ENCODE assay signal across 22 cellular contexts in genomic region chr17:73334771-73335513, GRCh38. TPM values are rescaled to one million over a fixed set of nuclear protein-coding genes. Genes with fewer than 3 reads are reported as not detected.
A peak's percentile ranks its signal among the peaks of the same experiment; 100 is the strongest.
DNase-seq lines count a peak whose midpoint lies in the region; ATAC-seq and TF ChIP-seq lines count a peak whose summit lies in the region.
"Had no signal": no experiment of that assay in that cellular context is flagged by ENCODE, and none has a peak within 500 bp of the region (broad histone marks: within the 10 kb centered on the region; RNA-seq: fewer than 3 reads in every experiment).

No MANE protein-coding gene starts in this region.

- H3K79me1 ChIP-seq in mesenchymal stem cell (replicated peaks; ENCODE audit: low read length, poor library complexity, severe bottlenecking) = no peaks in the 10 kb centered on the region
- H3K79me1 ChIP-seq in trophoblast cell (ENCODE audit: low read length) = no peaks in the 10 kb centered on the region

- CTCF ChIA-PET in MCF 10A (lab: Yijun Ruan, JAX) = no interaction called here

- H3K9ac ChIP-seq in mesenchymal stem cell (ENCODE audit: low read length) = no peak overlapping the region
- H3K9ac ChIP-seq in trophoblast cell (ENCODE audit: low read length) = no peak overlapping the region

- H2BK15ac ChIP-seq in mesenchymal stem cell (ENCODE audit: low read depth, poor library complexity, severe bottlenecking) = no peak overlapping the region

- no peak for ATAC-seq in GM18511 (IDR thresholded peaks at IDR 0.05; ENCODE audit: unreplicated experiment)
- ATAC-seq: naive thymus-derived CD8-positive, alpha-beta T cell; right cardiac atrium; stimulated activated effector memory CD8-positive, alpha-beta T cell treated with anti-CD3 and anti-CD28 coated beads, Interleukin-12 subunit alpha, Interleukin-12 subunit beta, amount 100 ng/mL, for 72 hours had no signal

- no peak overlapping the region for H3K27ac ChIP-seq in mesenchymal stem cell (ENCODE audit: low read length, poor library complexity, severe bottlenecking)
- peak overlapping the region; percentile 59 for H3K27ac ChIP-seq in suprapubic skin
- no peak overlapping the region for H3K27ac ChIP-seq in trophoblast cell (ENCODE audit: low read depth, low read length)
- H3K27ac ChIP-seq: 22Rv1 had no signal

- H2BK5ac ChIP-seq in mesenchymal stem cell (ENCODE audit: low read depth, low read length, poor library complexity, severe bottlenecking) (no peak overlapping the region), trophoblast cell (ENCODE audit: low read depth, low read length, poor library complexity) (no peak overlapping the region)

- no peaks in the 10 kb centered on the region for H3K9me3 Mint-ChIP-seq in MCF 10A (ENCODE audit: unreplicated experiment)
- H3K9me3 Mint-ChIP-seq: activated CD4-positive, alpha-beta T cell treated with anti-CD3 and anti-CD28 coated beads, Interleukin-2, amount 10 ng/mL, durations not matched to agents 24 days and 14 days; activated naive CD8-positive, alpha-beta T cell treated with anti-CD3 and anti-CD28 coated beads, Interleukin-2, amount 10 ng/mL, durations not matched to agents 7 days and 5 days; naive thymus-derived CD8-positive, alpha-beta T cell; stimulated activated effector memory CD8-positive, alpha-beta T cell treated with anti-CD3 and anti-CD28 coated beads, Interleukin-12 subunit alpha, Interleukin-12 subunit beta, amount 100 ng/mL, for 72 hours; type B pancreatic cell had no signal

- no peak overlapping the region for H2AFZ ChIP-seq in mesenchymal stem cell (ENCODE audit: low read depth, low read length)
- no peak overlapping the region for H2AFZ ChIP-seq in trophoblast cell (ENCODE audit: insufficient read depth, low read length, poor library complexity)

- no peaks in the 10 kb centered on the region for H3K9me3 ChIP-seq in mesenchymal stem cell (ENCODE audit: control insufficient read depth, low read length)
- H3K9me3 ChIP-seq in suprapubic skin = no peaks in the 10 kb centered on the region
- no peaks in the 10 kb centered on the region for H3K9me3 ChIP-seq in trophoblast cell (ENCODE audit: insufficient read depth, low read depth, low read length)
- H3K9me3 ChIP-seq: Caco-2 had no signal

- H2BK12ac ChIP-seq in mesenchymal stem cell (ENCODE audit: low read length in 2 of 2) (peak overlapping the region in 1 of 2 experiments; percentile 40), trophoblast cell (ENCODE audit: low read length) (no peak overlapping the region)

- no peaks in the 10 kb centered on the region for H3K27me3 ChIP-seq in mesenchymal stem cell (ENCODE audit: control insufficient read depth in 1 of 2, insufficient read depth in 1 of 2, low read length in 2 of 2)
- H3K27me3 ChIP-seq in suprapubic skin = no peaks in the 10 kb centered on the region
- H3K27me3 ChIP-seq in trophoblast cell (ENCODE audit: insufficient read depth, low read length) = no peaks in the 10 kb centered on the region

- H4K8ac ChIP-seq in mesenchymal stem cell (ENCODE audit: low read length) (no peak overlapping the region), trophoblast cell (ENCODE audit: low read depth, low read length) (no peak overlapping the region)

- H3K4me1 ChIP-seq in mesenchymal stem cell (ENCODE audit: control insufficient read depth, insufficient read depth, low read depth, low read length) (peaks cover 9% of the 10 kb centered on the region), suprapubic skin (peaks cover 52% of the 10 kb centered on the region), trophoblast cell (ENCODE audit: control insufficient read depth in 1 of 2, insufficient read depth in 2 of 2, low read length in 2 of 2) (no peaks in the 10 kb centered on the region)
- H3K4me1 ChIP-seq: Caco-2 had no signal

- DNase-seq in DMS153 (lab: John Stamatoyannopoulos, UW) (peak; percentile 40), DMS153 treated with DMSO at 0.1 percent for 48 hours (lab: John Stamatoyannopoulos, UW; ENCODE audit: unreplicated experiment) (no peak), MCF 10A (ENCODE audit: unreplicated experiment) (peak; percentile 91), mesenchymal stem cell (no peak), suprapubic skin (ENCODE audit: low spot score in 2 of 2) (peak in 1 of 2 donors; percentile 78), trophoblast cell (no peak)
- no peak for DNase-seq in stimulated activated CD4-positive, alpha-beta T cell treated with anti-CD3 and anti-CD28 coated beads, Interleukin-4, amount 100 ng/mL, for 24 hours
- DNase-seq: activated CD4-positive, alpha-beta T cell treated with anti-CD3 and anti-CD28 coated beads, Interleukin-2, amount 10 ng/mL, durations not matched to agents 24 days and 14 days; activated naive CD8-positive, alpha-beta T cell treated with anti-CD3 and anti-CD28 coated beads, Interleukin-2, amount 10 ng/mL, durations not matched to agents 7 days and 5 days; Caco-2; foreskin melanocyte; HCEC 1CT; hippocampal formation; naive thymus-derived CD8-positive, alpha-beta T cell; NCI-H1105; NCI-H510A treated with DMSO at 0.1 percent for 48 hours had no signal

- H2BK120ac ChIP-seq in mesenchymal stem cell (ENCODE audit: low read depth, low read length) (no peak overlapping the region), trophoblast cell (ENCODE audit: insufficient read depth, low read length, poor library complexity) (no peak overlapping the region)

- peak overlapping the region; percentile 83 for H3K27ac Mint-ChIP-seq in MCF 10A (ENCODE audit: low read depth, unreplicated experiment)
- H3K27ac Mint-ChIP-seq: activated CD4-positive, alpha-beta T cell treated with anti-CD3 and anti-CD28 coated beads, Interleukin-2, amount 10 ng/mL, durations not matched to agents 24 days and 14 days; activated naive CD8-positive, alpha-beta T cell treated with anti-CD3 and anti-CD28 coated beads, Interleukin-2, amount 10 ng/mL, durations not matched to agents 7 days and 5 days; naive thymus-derived CD8-positive, alpha-beta T cell; stimulated activated effector memory CD8-positive, alpha-beta T cell treated with anti-CD3 and anti-CD28 coated beads, Interleukin-12 subunit alpha, Interleukin-12 subunit beta, amount 100 ng/mL, for 72 hours had no signal

- H3K36me3 Mint-ChIP-seq in MCF 10A (ENCODE audit: insufficient read depth, unreplicated experiment) = peaks cover 4% of the 10 kb centered on the region
- H3K36me3 Mint-ChIP-seq: activated naive CD8-positive, alpha-beta T cell treated with anti-CD3 and anti-CD28 coated beads, Interleukin-2, amount 10 ng/mL, durations not matched to agents 7 days and 5 days; stimulated activated effector memory CD8-positive, alpha-beta T cell treated with anti-CD3 and anti-CD28 coated beads, Interleukin-12 subunit alpha, Interleukin-12 subunit beta, amount 100 ng/mL, for 72 hours; type B pancreatic cell had no signal

- intact Hi-C loops in MCF 10A (cut with micrococcal nuclease) = no loop called here

- peaks cover 20% of the 10 kb centered on the region for H3K4me1 Mint-ChIP-seq in MCF 10A (ENCODE audit: insufficient read depth, unreplicated experiment)
- H3K4me1 Mint-ChIP-seq: activated CD4-positive, alpha-beta T cell treated with anti-CD3 and anti-CD28 coated beads, Interleukin-2, amount 10 ng/mL, durations not matched to agents 24 days and 14 days; activated naive CD8-positive, alpha-beta T cell treated with anti-CD3 and anti-CD28 coated beads, Interleukin-2, amount 10 ng/mL, durations not matched to agents 7 days and 5 days; stimulated activated effector memory CD8-positive, alpha-beta T cell treated with anti-CD3 and anti-CD28 coated beads, Interleukin-12 subunit alpha, Interleukin-12 subunit beta, amount 100 ng/mL, for 72 hours had no signal

- H3K18ac ChIP-seq in mesenchymal stem cell (ENCODE audit: low read depth in 1 of 2, low read length in 2 of 2) = peak overlapping the region in 1 of 2 experiments; percentile 28
- H3K18ac ChIP-seq in trophoblast cell (ENCODE audit: low read length) = no peak overlapping the region

- no peaks in the 10 kb centered on the region for H3K27me3 Mint-ChIP-seq in MCF 10A (ENCODE audit: insufficient read depth, unreplicated experiment)
- H3K27me3 Mint-ChIP-seq: activated CD4-positive, alpha-beta T cell treated with anti-CD3 and anti-CD28 coated beads, Interleukin-2, amount 10 ng/mL, durations not matched to agents 24 days and 14 days; naive thymus-derived CD8-positive, alpha-beta T cell; type B pancreatic cell had no signal

- H3K36me3 ChIP-seq in mesenchymal stem cell (ENCODE audit: control insufficient read depth in 1 of 2, insufficient read depth in 2 of 2, low read depth in 1 of 2, low read length in 2 of 2) (no peaks in the 10 kb centered on the region), suprapubic skin (no peaks in the 10 kb centered on the region), trophoblast cell (ENCODE audit: control insufficient read depth in 1 of 2, insufficient read depth in 2 of 2, low read length in 2 of 2) (peaks cover 0 to 3% of the 10 kb centered on the region in 2 experiments)

- BruUV-seq in MCF 10A (replicated peaks; lab: Mats Ljungman, UMichigan) = no TSS peak

- H3K23ac ChIP-seq in mesenchymal stem cell (ENCODE audit: low read length in 2 of 2) (no peak overlapping the region), trophoblast cell (ENCODE audit: low read length) (no peak overlapping the region)

- H3K79me2 ChIP-seq in trophoblast cell (ENCODE audit: control insufficient read depth, insufficient read depth, low read length, poor library complexity) = no peaks in the 10 kb centered on the region

- H3K4ac ChIP-seq in mesenchymal stem cell (ENCODE audit: low read depth in 1 of 2, low read length in 2 of 2) (peak overlapping the region in 1 of 2 experiments; percentile 30), trophoblast cell (ENCODE audit: low read depth, low read length) (no peak overlapping the region)

- H4K12ac ChIP-seq in trophoblast cell (ENCODE audit: low read depth, low read length) = no peak overlapping the region

- H4K91ac ChIP-seq in mesenchymal stem cell (ENCODE audit: low read length) (peak overlapping the region; percentile 31), trophoblast cell (ENCODE audit: low read depth, low read length) (no peak overlapping the region)

- POLR2A ChIA-PET in MCF 10A (lab: Yijun Ruan, JAX) = interaction anchor here (1.3 to 6.5 kb wide), 3 partner anchors 21 to 44 kb away, joined by 4 to 102 read pairs (median 5); partner anchors contain the start of gene CDC42EP4

- TF ChIP-seq CTCF in MCF 10A (IDR thresholded peaks at IDR 0.05; ENCODE audit: unreplicated experiment) (no peak), suprapubic skin (IDR thresholded peaks at IDR 0.05) (no peak)

- no peak for TF ChIP-seq POLR2A in suprapubic skin (IDR thresholded peaks at IDR 0.05)

- H3K14ac ChIP-seq in mesenchymal stem cell (ENCODE audit: low read length in 2 of 2) (no peak overlapping the region), trophoblast cell (ENCODE audit: low read length) (no peak overlapping the region)

- WGBS in mesenchymal stem cell = 80% methylated on average over 12 of the region's 12 CpGs
- 49% methylated on average over 9 of the region's 12 CpGs for WGBS in suprapubic skin
- no CpG with 5 or more reads among the region's 12 CpGs for WGBS in trophoblast cell (ENCODE audit: extremely low coverage, insufficient coverage, insufficient read length)

- TF ChIP-seq EP300 in suprapubic skin (IDR thresholded peaks at IDR 0.05) = no peak

- no peak overlapping the region for H3K4me2 ChIP-seq in mesenchymal stem cell (ENCODE audit: low read length, poor library complexity, severe bottlenecking)
- no peak overlapping the region for H3K4me2 ChIP-seq in trophoblast cell (ENCODE audit: low read length)

- H2AK5ac ChIP-seq in mesenchymal stem cell (ENCODE audit: low read length, severe bottlenecking) (no peak overlapping the region), trophoblast cell (ENCODE audit: low read length) (no peak overlapping the region)

- H3K4me3 Mint-ChIP-seq in MCF 10A (ENCODE audit: unreplicated experiment) = no peak overlapping the region
- H3K4me3 Mint-ChIP-seq: activated CD4-positive, alpha-beta T cell treated with anti-CD3 and anti-CD28 coated beads, Interleukin-2, amount 10 ng/mL, durations not matched to agents 24 days and 14 days; activated naive CD8-positive, alpha-beta T cell treated with anti-CD3 and anti-CD28 coated beads, Interleukin-2, amount 10 ng/mL, durations not matched to agents 7 days and 5 days; naive thymus-derived CD8-positive, alpha-beta T cell; stimulated activated effector memory CD8-positive, alpha-beta T cell treated with anti-CD3 and anti-CD28 coated beads, Interleukin-12 subunit alpha, Interleukin-12 subunit beta, amount 100 ng/mL, for 72 hours; type B pancreatic cell had no signal

- no peak overlapping the region for H3K4me3 ChIP-seq in mesenchymal stem cell (ENCODE audit: insufficient read depth in 1 of 2, low read depth in 1 of 2, low read length in 2 of 2)
- no peak overlapping the region for H3K4me3 ChIP-seq in suprapubic skin
- no peak overlapping the region for H3K4me3 ChIP-seq in trophoblast cell (ENCODE audit: low read depth, low read length)
- H3K4me3 ChIP-seq: lung had no signal

RNA-seq across cellular contexts. Expression of gene CDC42EP4, which starts 23.1 kb away (rescaled TPM):
- 11.0 and 12.2 TPM in 2 replicates for total RNA-seq in MCF 10A (2022)
- polyA plus RNA-seq in mesenchymal stem cell (2013, experiment 1 of 2) = 26.3 TPM
- polyA plus RNA-seq in mesenchymal stem cell (2013, experiment 2 of 2) = 26.1 TPM
- 10 to 100 TPM; 60.0 to 86.8 (median 81.5) TPM for total RNA-seq in suprapubic skin
- polyA plus RNA-seq in trophoblast cell (2013) = 31.8 and 33.8 TPM in 2 replicates

Comparison
In these comparisons a context has a peak if more than half of its experiments do, and no peak if none do; other contexts are left out.
1. DNase-seq: peak in DMS153 (single experiment) and MCF 10A (single experiment); none in DMS153 treated with DMSO at 0.1 percent for 48 hours (single experiment), mesenchymal stem cell (single experiment), stimulated activated CD4-positive, alpha-beta T cell treated with anti-CD3 and anti-CD28 coated beads, Interleukin-4, amount 100 ng/mL, for 24 hours (single experiment) and trophoblast cell (0 of 2).